3 cellular contexts compared by ENCODE assay signal in the genomic region with DNA sequence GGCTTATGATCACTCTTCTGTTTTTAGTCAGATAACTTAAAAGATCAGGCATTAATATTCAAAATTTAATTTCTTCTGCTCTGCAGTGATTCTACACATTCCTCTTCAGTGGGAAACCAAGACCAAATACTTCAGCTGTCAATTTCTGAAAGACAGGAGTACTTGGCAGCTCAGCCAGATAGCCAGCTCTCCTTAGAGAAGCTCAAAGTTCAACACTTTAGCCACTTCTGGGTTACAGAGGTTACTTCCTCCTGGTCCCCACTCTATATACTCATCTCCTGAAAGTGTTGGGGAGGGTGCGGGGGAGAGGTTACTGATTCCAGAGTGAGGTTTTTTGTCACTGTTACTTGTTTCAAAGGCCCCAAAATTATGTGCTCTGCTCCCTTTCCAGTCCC.
TF ChIP-seq lines count a peak whose summit lies in the region.

No MANE protein-coding gene starts in this region.

TF ChIP-seq in liver, 16 proteins besides CTCF, POLR2A, EP300 and RAD21:
- TF ChIP-seq TAF1 (conservative IDR thresholded peaks at IDR 0.05), result no peak
- TF ChIP-seq GABPA (IDR thresholded peaks at IDR 0.05 in 1 of 2, conservative IDR thresholded peaks at IDR 0.05 in 1 of 2), result no peak
- TF ChIP-seq YY1 (IDR thresholded peaks at IDR 0.05), result no peak
- TF ChIP-seq, protein P1, sequence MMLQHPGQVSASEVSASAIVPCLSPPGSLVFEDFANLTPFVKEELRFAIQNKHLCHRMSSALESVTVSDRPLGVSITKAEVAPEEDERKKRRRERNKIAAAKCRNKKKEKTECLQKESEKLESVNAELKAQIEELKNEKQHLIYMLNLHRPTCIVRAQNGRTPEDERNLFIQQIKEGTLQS (IDR thresholded peaks at IDR 0.05), result no peak
- TF ChIP-seq EGR1 (IDR thresholded peaks at IDR 0.05; ENCODE audit: low read depth in 2 of 2), result no peak
- TF ChIP-seq HNF4G (IDR thresholded peaks at IDR 0.05), result no peak
- TF ChIP-seq, protein P2, sequence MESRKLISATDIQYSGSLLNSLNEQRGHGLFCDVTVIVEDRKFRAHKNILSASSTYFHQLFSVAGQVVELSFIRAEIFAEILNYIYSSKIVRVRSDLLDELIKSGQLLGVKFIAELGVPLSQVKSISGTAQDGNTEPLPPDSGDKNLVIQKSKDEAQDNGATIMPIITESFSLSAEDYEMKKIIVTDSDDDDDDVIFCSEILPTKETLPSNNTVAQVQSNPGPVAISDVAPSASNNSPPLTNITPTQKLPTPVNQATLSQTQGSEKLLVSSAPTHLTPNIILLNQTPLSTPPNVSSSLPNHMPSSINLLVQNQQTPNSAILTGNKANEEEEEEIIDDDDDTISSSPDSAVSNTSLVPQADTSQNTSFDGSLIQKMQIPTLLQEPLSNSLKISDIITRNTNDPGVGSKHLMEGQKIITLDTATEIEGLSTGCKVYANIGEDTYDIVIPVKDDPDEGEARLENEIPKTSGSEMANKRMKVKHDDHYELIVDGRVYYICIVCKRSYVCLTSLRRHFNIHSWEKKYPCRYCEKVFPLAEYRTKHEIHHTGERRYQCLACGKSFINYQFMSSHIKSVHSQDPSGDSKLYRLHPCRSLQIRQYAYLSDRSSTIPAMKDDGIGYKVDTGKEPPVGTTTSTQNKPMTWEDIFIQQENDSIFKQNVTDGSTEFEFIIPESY (IDR thresholded peaks at IDR 0.05), result no peak
- TF ChIP-seq, protein P3, sequence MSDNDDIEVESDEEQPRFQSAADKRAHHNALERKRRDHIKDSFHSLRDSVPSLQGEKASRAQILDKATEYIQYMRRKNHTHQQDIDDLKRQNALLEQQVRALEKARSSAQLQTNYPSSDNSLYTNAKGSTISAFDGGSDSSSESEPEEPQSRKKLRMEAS (IDR thresholded peaks at IDR 0.05), result no peak
- TF ChIP-seq HNF4A (conservative IDR thresholded peaks at IDR 0.05), result no peak
- no peak for TF ChIP-seq FOXA2 (IDR thresholded peaks at IDR 0.05)
- TF ChIP-seq RXRA (IDR thresholded peaks at IDR 0.05), result no peak
- no peak for TF ChIP-seq SP1 (IDR thresholded peaks at IDR 0.05)
- TF ChIP-seq JUND (IDR thresholded peaks at IDR 0.05), result no peak
- TF ChIP-seq FOXA1 (IDR thresholded peaks at IDR 0.05), result no peak
- no peak for TF ChIP-seq NR2F2 (IDR thresholded peaks at IDR 0.05)
- TF ChIP-seq, protein P4, sequence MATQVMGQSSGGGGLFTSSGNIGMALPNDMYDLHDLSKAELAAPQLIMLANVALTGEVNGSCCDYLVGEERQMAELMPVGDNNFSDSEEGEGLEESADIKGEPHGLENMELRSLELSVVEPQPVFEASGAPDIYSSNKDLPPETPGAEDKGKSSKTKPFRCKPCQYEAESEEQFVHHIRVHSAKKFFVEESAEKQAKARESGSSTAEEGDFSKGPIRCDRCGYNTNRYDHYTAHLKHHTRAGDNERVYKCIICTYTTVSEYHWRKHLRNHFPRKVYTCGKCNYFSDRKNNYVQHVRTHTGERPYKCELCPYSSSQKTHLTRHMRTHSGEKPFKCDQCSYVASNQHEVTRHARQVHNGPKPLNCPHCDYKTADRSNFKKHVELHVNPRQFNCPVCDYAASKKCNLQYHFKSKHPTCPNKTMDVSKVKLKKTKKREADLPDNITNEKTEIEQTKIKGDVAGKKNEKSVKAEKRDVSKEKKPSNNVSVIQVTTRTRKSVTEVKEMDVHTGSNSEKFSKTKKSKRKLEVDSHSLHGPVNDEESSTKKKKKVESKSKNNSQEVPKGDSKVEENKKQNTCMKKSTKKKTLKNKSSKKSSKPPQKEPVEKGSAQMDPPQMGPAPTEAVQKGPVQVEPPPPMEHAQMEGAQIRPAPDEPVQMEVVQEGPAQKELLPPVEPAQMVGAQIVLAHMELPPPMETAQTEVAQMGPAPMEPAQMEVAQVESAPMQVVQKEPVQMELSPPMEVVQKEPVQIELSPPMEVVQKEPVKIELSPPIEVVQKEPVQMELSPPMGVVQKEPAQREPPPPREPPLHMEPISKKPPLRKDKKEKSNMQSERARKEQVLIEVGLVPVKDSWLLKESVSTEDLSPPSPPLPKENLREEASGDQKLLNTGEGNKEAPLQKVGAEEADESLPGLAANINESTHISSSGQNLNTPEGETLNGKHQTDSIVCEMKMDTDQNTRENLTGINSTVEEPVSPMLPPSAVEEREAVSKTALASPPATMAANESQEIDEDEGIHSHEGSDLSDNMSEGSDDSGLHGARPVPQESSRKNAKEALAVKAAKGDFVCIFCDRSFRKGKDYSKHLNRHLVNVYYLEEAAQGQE (IDR thresholded peaks at IDR 0.05), result no peak

TF ChIP-seq in HepG2, 621 proteins besides CTCF, POLR2A, EP300 and RAD21:
- TF ChIP-seq YY1 (IDR thresholded peaks at IDR 0.05; ENCODE audit: insufficient read depth, insufficient replicate concordance, low read depth, low read length), result no peak
- no peak for TF ChIP-seq HOXA5 (CRISPR knock-in tag; IDR thresholded peaks at IDR 0.05)
- TF ChIP-seq, protein P5, sequence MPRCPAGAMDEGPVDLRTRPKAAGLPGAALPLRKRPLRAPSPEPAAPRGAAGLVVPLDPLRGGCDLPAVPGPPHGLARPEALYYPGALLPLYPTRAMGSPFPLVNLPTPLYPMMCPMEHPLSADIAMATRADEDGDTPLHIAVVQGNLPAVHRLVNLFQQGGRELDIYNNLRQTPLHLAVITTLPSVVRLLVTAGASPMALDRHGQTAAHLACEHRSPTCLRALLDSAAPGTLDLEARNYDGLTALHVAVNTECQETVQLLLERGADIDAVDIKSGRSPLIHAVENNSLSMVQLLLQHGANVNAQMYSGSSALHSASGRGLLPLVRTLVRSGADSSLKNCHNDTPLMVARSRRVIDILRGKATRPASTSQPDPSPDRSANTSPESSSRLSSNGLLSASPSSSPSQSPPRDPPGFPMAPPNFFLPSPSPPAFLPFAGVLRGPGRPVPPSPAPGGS (CRISPR knock-in tag; IDR thresholded peaks at IDR 0.05), result no peak
- no peak for TF ChIP-seq ADNP (CRISPR knock-in tag; IDR thresholded peaks at IDR 0.05)
- TF ChIP-seq ZNF296 (CRISPR knock-in tag; conservative IDR thresholded peaks at IDR 0.05), result no peak
- no peak for TF ChIP-seq GLI4 (CRISPR knock-in tag; IDR thresholded peaks at IDR 0.05; ENCODE audit: borderline replicate concordance)
- no peak for TF ChIP-seq ZNF354B (CRISPR knock-in tag; IDR thresholded peaks at IDR 0.05)
- TF ChIP-seq ARID2 (CRISPR knock-in tag; IDR thresholded peaks at IDR 0.05; ENCODE audit: borderline replicate concordance), result no peak
- no peak for TF ChIP-seq ZMAT3 (CRISPR knock-in tag; conservative IDR thresholded peaks at IDR 0.05)
- no peak for TF ChIP-seq POLR2AphosphoS2 (IDR thresholded peaks at IDR 0.05; ENCODE audit: low read depth, low read length)

TF ChIP-seq in GM23338, 12 proteins besides CTCF, POLR2A, EP300 and RAD21:
- TF ChIP-seq, protein P6, sequence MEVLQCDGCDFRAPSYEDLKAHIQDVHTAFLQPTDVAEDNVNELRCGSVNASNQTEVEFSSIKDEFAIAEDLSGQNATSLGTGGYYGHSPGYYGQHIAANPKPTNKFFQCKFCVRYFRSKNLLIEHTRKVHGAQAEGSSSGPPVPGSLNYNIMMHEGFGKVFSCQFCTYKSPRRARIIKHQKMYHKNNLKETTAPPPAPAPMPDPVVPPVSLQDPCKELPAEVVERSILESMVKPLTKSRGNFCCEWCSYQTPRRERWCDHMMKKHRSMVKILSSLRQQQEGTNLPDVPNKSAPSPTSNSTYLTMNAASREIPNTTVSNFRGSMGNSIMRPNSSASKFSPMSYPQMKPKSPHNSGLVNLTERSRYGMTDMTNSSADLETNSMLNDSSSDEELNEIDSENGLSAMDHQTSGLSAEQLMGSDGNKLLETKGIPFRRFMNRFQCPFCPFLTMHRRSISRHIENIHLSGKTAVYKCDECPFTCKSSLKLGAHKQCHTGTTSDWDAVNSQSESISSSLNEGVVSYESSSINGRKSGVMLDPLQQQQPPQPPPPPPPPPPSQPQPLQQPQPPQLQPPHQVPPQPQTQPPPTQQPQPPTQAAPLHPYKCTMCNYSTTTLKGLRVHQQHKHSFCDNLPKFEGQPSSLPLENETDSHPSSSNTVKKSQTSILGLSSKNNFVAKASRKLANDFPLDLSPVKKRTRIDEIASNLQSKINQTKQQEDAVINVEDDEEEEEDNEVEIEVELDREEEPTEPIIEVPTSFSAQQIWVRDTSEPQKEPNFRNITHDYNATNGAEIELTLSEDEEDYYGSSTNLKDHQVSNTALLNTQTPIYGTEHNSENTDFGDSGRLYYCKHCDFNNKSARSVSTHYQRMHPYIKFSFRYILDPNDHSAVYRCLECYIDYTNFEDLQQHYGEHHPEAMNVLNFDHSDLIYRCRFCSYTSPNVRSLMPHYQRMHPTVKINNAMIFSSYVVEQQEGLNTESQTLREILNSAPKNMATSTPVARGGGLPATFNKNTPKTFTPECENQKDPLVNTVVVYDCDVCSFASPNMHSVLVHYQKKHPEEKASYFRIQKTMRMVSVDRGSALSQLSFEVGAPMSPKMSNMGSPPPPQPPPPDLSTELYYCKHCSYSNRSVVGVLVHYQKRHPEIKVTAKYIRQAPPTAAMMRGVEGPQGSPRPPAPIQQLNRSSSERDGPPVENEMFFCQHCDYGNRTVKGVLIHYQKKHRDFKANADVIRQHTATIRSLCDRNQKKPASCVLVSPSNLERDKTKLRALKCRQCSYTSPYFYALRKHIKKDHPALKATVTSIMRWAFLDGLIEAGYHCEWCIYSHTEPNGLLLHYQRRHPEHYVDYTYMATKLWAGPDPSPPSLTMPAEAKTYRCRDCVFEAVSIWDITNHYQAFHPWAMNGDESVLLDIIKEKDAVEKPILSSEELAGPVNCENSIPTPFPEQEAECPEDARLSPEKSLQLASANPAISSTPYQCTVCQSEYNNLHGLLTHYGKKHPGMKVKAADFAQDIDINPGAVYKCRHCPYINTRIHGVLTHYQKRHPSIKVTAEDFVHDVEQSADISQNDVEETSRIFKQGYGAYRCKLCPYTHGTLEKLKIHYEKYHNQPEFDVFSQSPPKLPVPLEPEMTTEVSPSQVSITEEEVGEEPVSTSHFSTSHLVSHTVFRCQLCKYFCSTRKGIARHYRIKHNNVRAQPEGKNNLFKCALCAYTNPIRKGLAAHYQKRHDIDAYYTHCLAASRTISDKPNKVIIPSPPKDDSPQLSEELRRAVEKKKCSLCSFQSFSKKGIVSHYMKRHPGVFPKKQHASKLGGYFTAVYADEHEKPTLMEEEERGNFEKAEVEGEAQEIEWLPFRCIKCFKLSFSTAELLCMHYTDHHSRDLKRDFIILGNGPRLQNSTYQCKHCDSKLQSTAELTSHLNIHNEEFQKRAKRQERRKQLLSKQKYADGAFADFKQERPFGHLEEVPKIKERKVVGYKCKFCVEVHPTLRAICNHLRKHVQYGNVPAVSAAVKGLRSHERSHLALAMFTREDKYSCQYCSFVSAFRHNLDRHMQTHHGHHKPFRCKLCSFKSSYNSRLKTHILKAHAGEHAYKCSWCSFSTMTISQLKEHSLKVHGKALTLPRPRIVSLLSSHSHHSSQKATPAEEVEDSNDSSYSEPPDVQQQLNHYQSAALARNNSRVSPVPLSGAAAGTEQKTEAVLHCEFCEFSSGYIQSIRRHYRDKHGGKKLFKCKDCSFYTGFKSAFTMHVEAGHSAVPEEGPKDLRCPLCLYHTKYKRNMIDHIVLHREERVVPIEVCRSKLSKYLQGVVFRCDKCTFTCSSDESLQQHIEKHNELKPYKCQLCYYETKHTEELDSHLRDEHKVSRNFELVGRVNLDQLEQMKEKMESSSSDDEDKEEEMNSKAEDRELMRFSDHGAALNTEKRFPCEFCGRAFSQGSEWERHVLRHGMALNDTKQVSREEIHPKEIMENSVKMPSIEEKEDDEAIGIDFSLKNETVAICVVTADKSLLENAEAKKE (CRISPR knock-in tag; IDR thresholded peaks at IDR 0.05), result no peak
- TF ChIP-seq, protein P4 (IDR thresholded peaks at IDR 0.05; ENCODE audit: unreplicated experiment), result no peak
- TF ChIP-seq JUNB (IDR thresholded peaks at IDR 0.05; ENCODE audit: unreplicated experiment) (no peak), CREB1 (CRISPR knock-in tag; IDR thresholded peaks at IDR 0.05; ENCODE audit: low read depth) (no peak), EZH2 (IDR thresholded peaks at IDR 0.05; ENCODE audit: low read depth, unreplicated experiment) (no peak), EZH2phosphoT487 (IDR thresholded peaks at IDR 0.05; ENCODE audit: unreplicated experiment) (no peak), ZNF114 (CRISPR knock-in tag; IDR thresholded peaks at IDR 0.05) (no peak), ZNF331 (CRISPR knock-in tag; IDR thresholded peaks at IDR 0.05; ENCODE audit: low read depth) (no peak), NANOG (IDR thresholded peaks at IDR 0.05; ENCODE audit: borderline replicate concordance) (no peak)
- TF ChIP-seq, protein P7, sequence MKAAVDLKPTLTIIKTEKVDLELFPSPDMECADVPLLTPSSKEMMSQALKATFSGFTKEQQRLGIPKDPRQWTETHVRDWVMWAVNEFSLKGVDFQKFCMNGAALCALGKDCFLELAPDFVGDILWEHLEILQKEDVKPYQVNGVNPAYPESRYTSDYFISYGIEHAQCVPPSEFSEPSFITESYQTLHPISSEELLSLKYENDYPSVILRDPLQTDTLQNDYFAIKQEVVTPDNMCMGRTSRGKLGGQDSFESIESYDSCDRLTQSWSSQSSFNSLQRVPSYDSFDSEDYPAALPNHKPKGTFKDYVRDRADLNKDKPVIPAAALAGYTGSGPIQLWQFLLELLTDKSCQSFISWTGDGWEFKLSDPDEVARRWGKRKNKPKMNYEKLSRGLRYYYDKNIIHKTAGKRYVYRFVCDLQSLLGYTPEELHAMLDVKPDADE (IDR thresholded peaks at IDR 0.05), result no peak
TF ChIP-seq in GM23338: peak in this region for 0.
